Comparison of ENCODE assay signal across 1 cellular context in the genomic region with DNA sequence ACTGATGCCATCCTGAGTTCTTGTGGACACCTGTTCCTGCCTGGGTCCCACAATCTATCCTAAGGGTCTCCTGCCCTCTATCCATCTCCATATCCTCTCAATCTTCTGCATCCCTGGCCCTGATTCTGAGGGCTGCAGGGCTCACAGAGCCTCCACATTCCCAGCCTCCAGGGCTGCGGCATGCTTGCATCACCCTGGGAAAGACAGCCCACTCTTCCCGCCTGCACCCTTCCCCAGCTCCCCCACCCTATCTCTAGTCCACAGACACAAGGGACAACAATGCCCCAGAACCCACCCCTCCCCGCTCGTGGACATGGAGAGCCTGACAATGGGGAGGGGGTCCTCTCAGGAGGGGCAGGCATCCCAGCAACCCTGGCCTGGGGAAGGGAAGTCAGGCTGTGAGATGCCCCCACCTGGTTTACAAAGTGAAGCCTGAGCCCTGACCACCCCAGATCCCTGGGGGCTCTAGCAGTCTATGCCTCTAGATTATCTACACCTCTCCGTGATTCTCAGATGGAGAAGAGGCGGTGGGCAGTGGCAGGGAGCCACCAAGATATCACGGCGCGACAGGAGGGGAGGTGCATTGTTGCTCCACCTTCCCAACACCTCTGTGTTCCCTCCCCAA.
TF ChIP-seq lines count a peak whose summit lies in the region.

No MANE protein-coding gene starts in this region.

TF ChIP-seq in K562, 482 proteins besides CTCF, POLR2A, EP300 and RAD21:
- TF ChIP-seq CEBPG (CRISPR knock-in tag; IDR thresholded peaks at IDR 0.05) (0 out of 2 replicates have a peak, but pooled peaks have one; percentile 23), CEBPG (tag; conservative IDR thresholded peaks at IDR 0.05 in 1 of 2, IDR thresholded peaks at IDR 0.05 in 1 of 2) (no peak), SMARCB1 (IDR thresholded peaks at IDR 0.05; ENCODE audit: insufficient read length, low read depth) (no peak), ZNF551 (CRISPR knock-in tag; IDR thresholded peaks at IDR 0.05) (no peak)
